13 cellular contexts compared by ENCODE assay signal in the genomic region with DNA sequence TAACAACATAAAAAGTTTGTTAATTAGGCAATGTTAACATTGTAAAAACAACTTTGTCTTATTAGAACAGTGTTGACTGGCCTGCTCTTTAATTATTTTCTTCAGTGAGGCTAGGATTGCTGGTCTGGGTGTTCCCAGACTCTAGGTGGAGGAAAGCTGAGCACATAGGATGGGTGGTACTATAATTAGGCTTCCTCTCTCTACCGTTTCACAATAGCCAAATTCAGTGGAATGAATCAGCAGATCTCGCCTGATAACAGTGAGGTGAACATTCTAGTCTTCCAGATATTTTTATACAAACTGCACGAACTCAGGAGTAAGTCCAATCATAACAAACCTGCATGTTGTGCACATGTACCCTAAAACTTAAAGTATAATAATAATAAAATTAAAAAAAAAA. TPM values are rescaled to one million over a fixed set of nuclear protein-coding genes. Genes with fewer than 3 reads are reported as not detected.
A peak's percentile ranks its signal among the peaks of the same experiment; 100 is the strongest.
DNase-seq lines count a peak whose midpoint lies in the region; ATAC-seq, FAIRE-seq and TF ChIP-seq lines count a peak whose summit lies in the region.
"Had no signal": no experiment of that assay in that cellular context is flagged by ENCODE, and none has a peak within 500 bp of the region (broad histone marks: within the 10 kb centered on the region; RNA-seq: fewer than 3 reads in every experiment).

No MANE protein-coding gene starts in this region.

- peak; percentile 9 for DNase-seq in CD1c-positive myeloid dendritic cell (ENCODE audit: extremely low spot score)
- peak; percentile 36 to 55 for DNase-seq in Kasumi-1 (lab: John Stamatoyannopoulos, UW)
- peak; percentile 85 for DNase-seq in adipocyte (ENCODE audit: low read depth)
- DNase-seq in keratinocyte (ENCODE audit: low read depth, low spot score), result peak; percentile 2
- DNase-seq in NCI-H2196 treated with DMSO at 0.1 percent for 48 hours (lab: John Stamatoyannopoulos, UW; ENCODE audit: unreplicated experiment), result no peak
- DNase-seq in lower lobe of right lung, result no peak
- no peak for DNase-seq in A673 (ENCODE audit: low spot score)
- DNase-seq in activated effector memory CD4-positive, alpha-beta T cell treated with anti-CD3 and anti-CD28 coated beads, Interleukin-2, amount 50 U/mL, for 16 hours, result no peak
- DNase-seq: activated CD4-positive, alpha-beta T cell treated with anti-CD3 and anti-CD28 coated beads for 48 hours; activated naive CD4-positive, alpha-beta T cell treated with Interleukin-2 at 50 U/mL for 16 hours; stimulated activated CD4-positive, alpha-beta T cell treated with anti-CD3 and anti-CD28 coated beads, Interleukin-2, amount 100 ng/mL, for 48 hours had no signal

- peaks cover 11% of the 10 kb centered on the region for H3K4me1 ChIP-seq in adipocyte (ENCODE audit: control insufficient read depth, insufficient read depth, low read length)
- H3K4me1 ChIP-seq in keratinocyte (ENCODE audit: control insufficient read depth, extremely low read depth, insufficient read depth, low read length), result peaks cover 12% of the 10 kb centered on the region
- no peaks in the 10 kb centered on the region for H3K4me1 ChIP-seq in lower lobe of right lung
- H3K4me1 ChIP-seq in A673 (ENCODE audit: insufficient read depth, low read length, poor library complexity, severe bottlenecking), result no peaks in the 10 kb centered on the region

- H3K9ac ChIP-seq in adipocyte (ENCODE audit: low read length) (no peak overlapping the region), keratinocyte (ENCODE audit: control insufficient read depth, extremely low read depth, insufficient read depth, low read length) (no peak overlapping the region)

- no peak overlapping the region for H3K4me3 ChIP-seq in adipocyte (ENCODE audit: low read length)
- H3K4me3 ChIP-seq in keratinocyte (ENCODE audit: control insufficient read depth in 2 of 3, extremely low read depth in 1 of 3, insufficient read depth in 2 of 3, low read depth in 1 of 3, low read length in 3 of 3), result no peak overlapping the region
- H3K4me3 ChIP-seq in lower lobe of right lung, result no peak overlapping the region
- H3K4me3 ChIP-seq in A673 (ENCODE audit: low read depth, low read length, poor library complexity, severe bottlenecking), result no peak overlapping the region
- H3K4me3 ChIP-seq: SK-N-MC had no signal

- H2AFZ ChIP-seq in keratinocyte (ENCODE audit: control insufficient read depth, low read length), result no peak overlapping the region

- no peaks in the 10 kb centered on the region for H3K9me1 ChIP-seq in keratinocyte (ENCODE audit: control insufficient read depth, extremely low read depth, insufficient read depth, low read length)

- POLR2A ChIA-PET in A673 (lab: Charles Lee; ENCODE audit: low non-redundant PET), result no interaction called here

- peak; percentile 71 for FAIRE-seq in keratinocyte (lab: Jason Lieb, UNC)
- FAIRE-seq: HepG2 had no signal

- no peaks in the 10 kb centered on the region for H4K20me1 ChIP-seq in keratinocyte (ENCODE audit: control insufficient read depth, extremely low read depth, insufficient read depth, low read length)

- no peak for TF ChIP-seq CTCF in keratinocyte (optimal IDR thresholded peaks at IDR 0.05 in 1 of 3, IDR thresholded peaks at IDR 0.05 in 1 of 3, conservative IDR thresholded peaks at IDR 0.05 in 1 of 3; ENCODE audit: extremely low read depth in 1 of 3, insufficient read depth in 2 of 3, low read length in 3 of 3)
- no peak for TF ChIP-seq CTCF in lower lobe of right lung (IDR thresholded peaks at IDR 0.05)
- TF ChIP-seq CTCF in A673 (conservative IDR thresholded peaks at IDR 0.05; ENCODE audit: low read depth, low read length), result no peak

- H3K9me3 ChIP-seq in adipocyte (ENCODE audit: control insufficient read depth, low read length) (no peaks in the 10 kb centered on the region), keratinocyte (ENCODE audit: control insufficient read depth, low read depth, low read length) (no peaks in the 10 kb centered on the region), lower lobe of right lung (no peaks in the 10 kb centered on the region), A673 (ENCODE audit: low read depth, low read length, poor library complexity, severe bottlenecking) (no peaks in the 10 kb centered on the region)

- dilution Hi-C loops in keratinocyte (cut with MboI; ENCODE audit: extremely low pct_ligation_motif_present, low sequenced_read_pairs), result no loop called here

- H3K27ac ChIP-seq in keratinocyte (ENCODE audit: control insufficient read depth, insufficient read depth, low read length), result no peak overlapping the region
- no peak overlapping the region for H3K27ac ChIP-seq in lower lobe of right lung
- no peak overlapping the region for H3K27ac ChIP-seq in A673 (ENCODE audit: low read depth, low read length, poor library complexity, severe bottlenecking)
- H3K27ac ChIP-seq: SK-N-MC had no signal

- CTCF ChIA-PET in A673 (lab: Charles Lee), result no interaction called here

- no peaks in the 10 kb centered on the region for H3K27me3 ChIP-seq in adipocyte (replicated peaks; ENCODE audit: control insufficient read depth, insufficient read depth, low read length)
- no peaks in the 10 kb centered on the region for H3K27me3 ChIP-seq in keratinocyte (ENCODE audit: control insufficient read depth, extremely low read depth, insufficient read depth, low read length)
- H3K27me3 ChIP-seq in lower lobe of right lung (ENCODE audit: low read depth), result no peaks in the 10 kb centered on the region
- H3K27me3 ChIP-seq in A673 (replicated peaks; ENCODE audit: insufficient read depth, low read depth, low read length, poor library complexity), result peaks cover 20% of the 10 kb centered on the region

- intact Hi-C loops in lower lobe of right lung (cut with DNase I) (no loop called here), A673 (cut with micrococcal nuclease; ENCODE audit: unreplicated experiment) (loop anchor here (10.0 kb wide), 1 partner anchor 285 kb away; no protein-coding TSS in a partner anchor)

- no peaks in the 10 kb centered on the region for H3K79me2 ChIP-seq in keratinocyte (ENCODE audit: control insufficient read depth, insufficient read depth, low read length)

- H3K4me2 ChIP-seq in keratinocyte (ENCODE audit: control insufficient read depth, extremely low read depth, insufficient read depth, low read depth, low read length), result peak overlapping the region; percentile 36

- no peak for ATAC-seq in lower lobe of right lung
- ATAC-seq: HepG2 had no signal

- no TSS peak for BruUV-seq in A673 (replicated peaks; lab: Mats Ljungman, UMichigan)

- H3K36me3 ChIP-seq in adipocyte (ENCODE audit: control insufficient read depth, insufficient read depth, low read length, severe bottlenecking), result no peaks in the 10 kb centered on the region
- no peaks in the 10 kb centered on the region for H3K36me3 ChIP-seq in keratinocyte (ENCODE audit: control insufficient read depth in 2 of 2, extremely low read depth in 1 of 2, insufficient read depth in 2 of 2, low read length in 2 of 2)
- no peaks in the 10 kb centered on the region for H3K36me3 ChIP-seq in lower lobe of right lung
- H3K36me3 ChIP-seq in A673 (ENCODE audit: insufficient read depth, low read length, poor library complexity, severe bottlenecking), result no peaks in the 10 kb centered on the region

RNA-seq across cellular contexts. Expression of a gene that starts 11.9 kb away (rescaled TPM):
- not detected in 3 replicates for polyA plus RNA-seq in keratinocyte
- not detected for polyA plus RNA-seq in keratinocyte (2011; ENCODE audit: low read depth)
- not detected in 2 replicates for polyA plus RNA-seq in keratinocyte (2011; cell fraction: cytosol; rRNA removed)
- not detected in 2 replicates for polyA plus RNA-seq in keratinocyte (2011; cell fraction: nucleus; rRNA removed)
- polyA plus RNA-seq in keratinocyte (2012; ENCODE audit: low replicate concordance), result not detected in 2 replicates
- not detected in 3 replicates for polyA minus RNA-seq in keratinocyte
- not detected for polyA minus RNA-seq in keratinocyte (2011; cell fraction: cytosol; rRNA and poly(A)+ RNA removed)
- not detected in 2 replicates for polyA minus RNA-seq in keratinocyte (2011; cell fraction: nucleus; rRNA and poly(A)+ RNA removed)
- total RNA-seq in lower lobe of right lung, result 2.2 TPM
- not detected in 2 replicates for total RNA-seq in A673 (2021)
- total RNA-seq: HepG2 had no signal
- polyA plus RNA-seq: HepG2 had no signal

RNA-seq across cellular contexts. Expression of a gene that starts 34.7 kb away (rescaled TPM):
- polyA plus RNA-seq in keratinocyte, result 0.05 to 0.31 TPM (median 0.28 TPM) in 3 replicates
- polyA plus RNA-seq in keratinocyte (2011; ENCODE audit: low read depth), result not detected
- polyA plus RNA-seq in keratinocyte (2011; cell fraction: cytosol; rRNA removed), result 0.10 and 0.24 TPM in 2 replicates
- 0.11 and 0.12 TPM in 2 replicates for polyA plus RNA-seq in keratinocyte (2011; cell fraction: nucleus; rRNA removed)
- polyA plus RNA-seq in keratinocyte (2012; ENCODE audit: low replicate concordance), result 0.44 TPM in 1 of 2 replicates, not detected in the other
- 0.07 to 0.48 TPM in 2 of 3 replicates, not detected in the other for polyA minus RNA-seq in keratinocyte
- polyA minus RNA-seq in keratinocyte (2011; cell fraction: cytosol; rRNA and poly(A)+ RNA removed), result not detected
- polyA minus RNA-seq in keratinocyte (2011; cell fraction: nucleus; rRNA and poly(A)+ RNA removed), result 0.63 TPM in 1 of 2 replicates, not detected in the other
- total RNA-seq in lower lobe of right lung, result 6.2 TPM
- not detected in 2 replicates for total RNA-seq in A673 (2021)
- total RNA-seq: HepG2 had no signal
- polyA plus RNA-seq: HepG2 had no signal

Comparison
In these comparisons a context has a peak if more than half of its experiments do, and no peak if none do; other contexts are left out.
1. DNase-seq: peak in CD1c-positive myeloid dendritic cell (single experiment), Kasumi-1 (2 of 2), adipocyte (single experiment) and keratinocyte (single experiment); none in NCI-H2196 treated with DMSO at 0.1 percent for 48 hours (single experiment), lower lobe of right lung (single experiment), A673 (single experiment) and activated effector memory CD4-positive, alpha-beta T cell treated with anti-CD3 and anti-CD28 coated beads, Interleukin-2, amount 50 U/mL, for 16 hours (single experiment).